1 cellular context compared by ENCODE assay signal in genomic region chr3:183193762-183194701, GRCh38.
TF ChIP-seq lines count a peak whose summit lies in the region.

No MANE protein-coding gene starts in this region.

TF ChIP-seq in HepG2, 621 proteins besides CTCF, POLR2A, EP300 and RAD21 (continued from another document):
- TF ChIP-seq TRAFD1 (CRISPR knock-in tag; IDR thresholded peaks at IDR 0.05; ENCODE audit: borderline replicate concordance) (no peak), ZNF501 (CRISPR knock-in tag; IDR thresholded peaks at IDR 0.05) (no peak), MXI1 (IDR thresholded peaks at IDR 0.05; ENCODE audit: borderline replicate concordance, low read depth, low read length) (no peak), TAF1 (CRISPR knock-in tag; IDR thresholded peaks at IDR 0.05) (no peak), FOXJ3 (CRISPR knock-in tag; IDR thresholded peaks at IDR 0.05; ENCODE audit: borderline replicate concordance) (no peak), ZNF577 (CRISPR knock-in tag; IDR thresholded peaks at IDR 0.05; ENCODE audit: borderline replicate concordance, low read depth) (no peak), ZNF788 (CRISPR knock-in tag; IDR thresholded peaks at IDR 0.05; ENCODE audit: borderline replicate concordance) (no peak), IRX3 (CRISPR knock-in tag; IDR thresholded peaks at IDR 0.05; ENCODE audit: borderline replicate concordance, low read depth) (no peak), ATAD3A (CRISPR knock-in tag; IDR thresholded peaks at IDR 0.05) (no peak), ZNF296 (CRISPR knock-in tag; conservative IDR thresholded peaks at IDR 0.05) (no peak)
- TF ChIP-seq, protein P1, sequence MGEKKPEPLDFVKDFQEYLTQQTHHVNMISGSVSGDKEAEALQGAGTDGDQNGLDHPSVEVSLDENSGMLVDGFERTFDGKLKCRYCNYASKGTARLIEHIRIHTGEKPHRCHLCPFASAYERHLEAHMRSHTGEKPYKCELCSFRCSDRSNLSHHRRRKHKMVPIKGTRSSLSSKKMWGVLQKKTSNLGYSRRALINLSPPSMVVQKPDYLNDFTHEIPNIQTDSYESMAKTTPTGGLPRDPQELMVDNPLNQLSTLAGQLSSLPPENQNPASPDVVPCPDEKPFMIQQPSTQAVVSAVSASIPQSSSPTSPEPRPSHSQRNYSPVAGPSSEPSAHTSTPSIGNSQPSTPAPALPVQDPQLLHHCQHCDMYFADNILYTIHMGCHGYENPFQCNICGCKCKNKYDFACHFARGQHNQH (CRISPR knock-in tag; IDR thresholded peaks at IDR 0.05) = no peak
